ENCODE assay signal across 18 cellular contexts in genomic region chr10:44426247-44427034, GRCh38. TPM values are rescaled to one million over a fixed set of nuclear protein-coding genes. Genes with fewer than 3 reads are reported as not detected.
"Had no signal": no experiment of that assay in that cellular context is flagged by ENCODE, and none has a peak within 500 bp of the region (broad histone marks: within the 10 kb centered on the region; RNA-seq: fewer than 3 reads in every experiment).

No MANE protein-coding gene starts in this region.

- H3K4me3 Mint-ChIP-seq: dendritic cell treated with granulocyte-macrophage colony-stimulating factor and Interleukin-4, amounts not matched to agents 40 ng/mL and 50 ng/mL, for 4 days; naive thymus-derived CD8-positive, alpha-beta T cell; neural progenitor cell; stimulated activated naive B cell treated with anti-CD40 and anti-IgM and Interleukin-4, amounts not matched to agents 10 μg/mL and 1 μg/mL and 100 μg/mL, for 72 hours; stimulated activated naive CD8-positive, alpha-beta T cell treated with anti-CD3 and anti-CD28 coated beads, Interleukin-15, amount 100 ng/mL, for 72 hours had no signal

- H3K27me3 Mint-ChIP-seq: stimulated activated naive B cell treated with anti-CD40 and anti-IgM and Interleukin-4, amounts not matched to agents 10 μg/mL and 1 μg/mL and 100 μg/mL, for 72 hours; stimulated activated naive CD8-positive, alpha-beta T cell treated with anti-CD3 and anti-CD28 coated beads, Interleukin-15, amount 100 ng/mL, for 72 hours had no signal

- H3K4me1 Mint-ChIP-seq: neural progenitor cell; stimulated activated naive B cell treated with anti-CD40 and anti-IgM and Interleukin-4, amounts not matched to agents 10 μg/mL and 1 μg/mL and 100 μg/mL, for 72 hours; stimulated activated naive CD8-positive, alpha-beta T cell treated with anti-CD3 and anti-CD28 coated beads, Interleukin-15, amount 100 ng/mL, for 72 hours had no signal

- ATAC-seq: foreskin keratinocyte; left colon; left ventricle myocardium superior; mucosa of descending colon; naive thymus-derived CD8-positive, alpha-beta T cell; stimulated activated naive B cell treated with anti-CD40 and anti-IgM and Interleukin-4, amounts not matched to agents 10 μg/mL and 1 μg/mL and 100 μg/mL, for 72 hours had no signal

- H3K27ac Mint-ChIP-seq: dendritic cell treated with granulocyte-macrophage colony-stimulating factor and Interleukin-4, amounts not matched to agents 40 ng/mL and 50 ng/mL, for 4 days; neural progenitor cell; stimulated activated naive B cell treated with anti-CD40 and anti-IgM and Interleukin-4, amounts not matched to agents 10 μg/mL and 1 μg/mL and 100 μg/mL, for 72 hours; stimulated activated naive CD8-positive, alpha-beta T cell treated with anti-CD3 and anti-CD28 coated beads, Interleukin-15, amount 100 ng/mL, for 72 hours had no signal

- H3K36me3 Mint-ChIP-seq: neural progenitor cell; stimulated activated naive B cell treated with anti-CD40 and anti-IgM and Interleukin-4, amounts not matched to agents 10 μg/mL and 1 μg/mL and 100 μg/mL, for 72 hours had no signal

- DNase-seq: esophagus squamous epithelium; foreskin keratinocyte; left colon; left ventricle myocardium superior; mesendoderm; mucosa of descending colon; naive thymus-derived CD8-positive, alpha-beta T cell; occipital lobe; right lobe of liver; spleen; stimulated activated CD4-positive, alpha-beta T cell treated with anti-CD3 and anti-CD28 coated beads, Interleukin-15, amount 100 ng/mL, for 24 hours; stimulated activated CD4-positive, alpha-beta T cell treated with anti-CD3 and anti-CD28 coated beads, Interleukin-1b, Interleukin-23, amount 100 ng/mL, for 48 hours; stimulated activated CD4-positive, alpha-beta T cell treated with anti-CD3 and anti-CD28 coated beads, Interleukin-4, amount 100 ng/mL, for 24 hours; stimulated activated naive B cell treated with anti-CD40 and anti-IgM and Interleukin-4, amounts not matched to agents 10 μg/mL and 1 μg/mL and 100 μg/mL, for 72 hours; stimulated activated naive CD8-positive, alpha-beta T cell treated with anti-CD3 and anti-CD28 coated beads, Interleukin-15, amount 100 ng/mL, for 72 hours; transverse colon had no signal

RNA-seq across cellular contexts. Expression of gene CXCL12, which starts 41.5 kb away (rescaled TPM):
- total RNA-seq: foreskin keratinocyte; naive thymus-derived CD8-positive, alpha-beta T cell had no signal
